Comparison of ENCODE assay signal across 1 cellular context in genomic region chr1:36088577-36089392, GRCh38.
TF ChIP-seq lines count a peak whose summit lies in the region.

Gene ADPRS (plus strand): TSS chr1:36088892. CDS start chr1:36088905, 13 bp downstream.

TF ChIP-seq in HepG2, 621 proteins besides CTCF, POLR2A, EP300 and RAD21 (continued from another document and continues in another):
- TF ChIP-seq ZNF276 (CRISPR knock-in tag; IDR thresholded peaks at IDR 0.05; ENCODE audit: low read depth) (no peak; the same call in 1 of the 2 replicates), ZKSCAN8 (CRISPR knock-in tag; IDR thresholded peaks at IDR 0.05; ENCODE audit: borderline replicate concordance) (peak; percentile 78; the same call in 1 of the 2 replicates), GATA4 (IDR thresholded peaks at IDR 0.05; ENCODE audit: borderline replicate concordance, low read depth) (peak; percentile 69), HDAC1 (CRISPR knock-in tag; IDR thresholded peaks at IDR 0.05) (peak; percentile 98), HNRNPK (IDR thresholded peaks at IDR 0.05; ENCODE audit: low read depth, low read length, poor library complexity, severe bottlenecking) (peak; percentile 67), E2F2 (CRISPR knock-in tag; IDR thresholded peaks at IDR 0.05; ENCODE audit: borderline replicate concordance) (peak; percentile 96; the same call in 1 of the 2 replicates), SYNCRIP (IDR thresholded peaks at IDR 0.05; ENCODE audit: insufficient read depth, low read depth, low read length) (no peak), MXI1 (IDR thresholded peaks at IDR 0.05; ENCODE audit: borderline replicate concordance, low read depth, low read length) (peak; percentile 78; the same call in 2 of the 3 replicates), BCL6 (CRISPR knock-in tag; IDR thresholded peaks at IDR 0.05) (peak; percentile 47; the same call in 1 of the 2 replicates), ZNF225 (CRISPR knock-in tag; IDR thresholded peaks at IDR 0.05) (peak; percentile 87; the same call in 1 of the 2 replicates), SIN3A (IDR thresholded peaks at IDR 0.05; ENCODE audit: borderline replicate concordance, low read depth, low read length) (peak; percentile 75; the same call in 1 of the 2 replicates), CENPT (CRISPR knock-in tag; IDR thresholded peaks at IDR 0.05; ENCODE audit: low read depth) (peak; percentile 70; the same call in 1 of the 2 replicates), ETV5 (CRISPR knock-in tag; IDR thresholded peaks at IDR 0.05; ENCODE audit: borderline replicate concordance) (peak; percentile 96), SSRP1 (CRISPR knock-in tag; IDR thresholded peaks at IDR 0.05) (0 out of 2 replicates have a peak, but pooled peaks have one; percentile 9), ASH2L (IDR thresholded peaks at IDR 0.05; ENCODE audit: insufficient read length, low read depth, low read length) (peak; percentile 97), TEF (CRISPR knock-in tag; IDR thresholded peaks at IDR 0.05) (no peak), EEA1 (CRISPR knock-in tag; IDR thresholded peaks at IDR 0.05; ENCODE audit: borderline replicate concordance) (peak; percentile 92; the same call in 1 of the 2 replicates), ZNF598 (CRISPR knock-in tag; IDR thresholded peaks at IDR 0.05; ENCODE audit: borderline replicate concordance) (no peak; the same call in 1 of the 2 replicates), TBP (CRISPR knock-in tag; IDR thresholded peaks at IDR 0.05) (no peak), ZNF331 (CRISPR knock-in tag; IDR thresholded peaks at IDR 0.05) (peak; percentile 97), PAXIP1 (CRISPR knock-in tag; conservative IDR thresholded peaks at IDR 0.05) (0 out of 2 replicates have a peak, but pooled peaks have one; percentile 33), ARHGAP35 (CRISPR knock-in tag; IDR thresholded peaks at IDR 0.05; ENCODE audit: borderline replicate concordance) (peak; percentile 36; the same call in 1 of the 2 replicates), GTF3A (CRISPR knock-in tag; conservative IDR thresholded peaks at IDR 0.05) (0 out of 2 replicates have a peak, but pooled peaks have one; percentile 39), ZNF280D (CRISPR knock-in tag; IDR thresholded peaks at IDR 0.05) (no peak), ZBTB4 (CRISPR knock-in tag; IDR thresholded peaks at IDR 0.05; ENCODE audit: borderline replicate concordance) (peak; percentile 82; the same call in 1 of the 2 replicates), ZSCAN30 (CRISPR knock-in tag; IDR thresholded peaks at IDR 0.05) (peak; percentile 94), ZNF256 (CRISPR knock-in tag; conservative IDR thresholded peaks at IDR 0.05) (peak; percentile 90), GABPB1 (CRISPR knock-in tag; IDR thresholded peaks at IDR 0.05) (peak; percentile 100), MAX (IDR thresholded peaks at IDR 0.05) (peak; percentile 91), CCDC6 (CRISPR knock-in tag; IDR thresholded peaks at IDR 0.05) (peak; percentile 74), STAT5B (CRISPR knock-in tag; IDR thresholded peaks at IDR 0.05) (no peak), ZSCAN31 (CRISPR knock-in tag; IDR thresholded peaks at IDR 0.05; ENCODE audit: low read depth) (peak; percentile 56), MXD3 (CRISPR knock-in tag; IDR thresholded peaks at IDR 0.05) (peak; percentile 85), MNT (IDR thresholded peaks at IDR 0.05) (peak; percentile 36; the same call in 1 of the 2 replicates), HIC2 (CRISPR knock-in tag; IDR thresholded peaks at IDR 0.05; ENCODE audit: low read depth) (no peak), SP5 (CRISPR knock-in tag; IDR thresholded peaks at IDR 0.05; ENCODE audit: borderline replicate concordance, low read depth) (peak; percentile 81), THAP7 (CRISPR knock-in tag; IDR thresholded peaks at IDR 0.05) (peak; percentile 63; the same call in 1 of the 2 replicates)
